ENCODE assay signal across 16 cellular contexts in genomic region chr19:10346509-10346908, GRCh38. TPM values are rescaled to one million over a fixed set of nuclear protein-coding genes. Genes with fewer than 3 reads are reported as not detected.
A peak's percentile ranks its signal among the peaks of the same experiment; 100 is the strongest.
DNase-seq lines count a peak whose midpoint lies in the region; ATAC-seq, FAIRE-seq and TF ChIP-seq lines count a peak whose summit lies in the region.
"Had no signal": no experiment of that assay in that cellular context is flagged by ENCODE, and none has a peak within 500 bp of the region (broad histone marks: within the 10 kb centered on the region; RNA-seq: fewer than 3 reads in every experiment).

No MANE protein-coding gene starts in this region.

- no TSS peak for BruUV-seq in HepG2 (replicated peaks; lab: Mats Ljungman, UMichigan)

- DNase-seq in Right ventricle myocardium superior (peak; percentile 75), cardiac septum (ENCODE audit: low spot score) (no peak), brain microvascular endothelial cell (peak; percentile 13), HepG2 (ENCODE audit: low spot score) (peak; percentile 74), prostate gland (ENCODE audit: low spot score) (no peak), NCI-H128 (lab: John Stamatoyannopoulos, UW; ENCODE audit: unreplicated experiment) (no peak)
- DNase-seq in activated CD8-positive, alpha-beta T cell treated with anti-CD3 and anti-CD28 coated beads for 36 hours, result no peak
- DNase-seq: activated CD4-positive, alpha-beta memory T cell treated with anti-CD3 and anti-CD28 coated beads, Interleukin-2, amount 10 ng/mL, durations not matched to agents 7 days and 5 days; Karpas-422; NCI-H2107; nephron progenitor cell; SJCRH30 had no signal

- H3K9me3 ChIP-seq in HepG2 (ENCODE audit: low read length) (no peaks in the 10 kb centered on the region), prostate gland (no peaks in the 10 kb centered on the region)
- H3K9me3 ChIP-seq: A549, SJCRH30 had no signal

- in situ Hi-C loops in brain microvascular endothelial cell (cut with HindIII; ENCODE audit: low pct_ligation_motif_present, low sequenced_read_pairs), result no loop called here
- in situ Hi-C loops in HepG2 (cut with HindIII; ENCODE audit: extremely low pct_ligation_motif_present, low pct_unique_long_range_greater_than_20kb), result no loop called here

- 1% methylated on average over 9 of the region's 10 CpGs for whole genome bisulfite sequencing in HepG2 (ENCODE audit: low lambda C conversion rate)
- 71% methylated on average over 10 of the region's 10 CpGs for WGBS in prostate gland

- H2AFZ ChIP-seq in HepG2 (ENCODE audit: low read length), result no peak overlapping the region

- H3K4me3 Mint-ChIP-seq in activated CD8-positive, alpha-beta T cell treated with anti-CD3 and anti-CD28 coated beads for 36 hours, result no peak overlapping the region
- H3K4me3 Mint-ChIP-seq: activated CD4-positive, alpha-beta memory T cell treated with anti-CD3 and anti-CD28 coated beads, Interleukin-2, amount 10 ng/mL, durations not matched to agents 7 days and 5 days; activated T-helper 17 cell treated with anti-CD3 and anti-CD28 coated beads, Interleukin-2, amount 50 U/mL, for 72 hours; nephron progenitor cell had no signal

- H3K4me3 ChIP-seq in brain microvascular endothelial cell (ENCODE audit: low read depth, low read length) (no peak overlapping the region), HepG2 (replicated peaks in 1 of 3; ENCODE audit: insufficient read depth in 1 of 3, low read depth in 2 of 3, low read length in 3 of 3) (peak overlapping the region in 1 of 3 experiments; percentile 31; a peak in 1 of 6 replicates), prostate gland (no peak overlapping the region)
- H3K4me3 ChIP-seq: A549, SJCRH30 had no signal

- no peaks in the 10 kb centered on the region for H3K27me3 ChIP-seq in brain microvascular endothelial cell (replicated peaks)
- H3K27me3 ChIP-seq in HepG2 (ENCODE audit: control insufficient read depth in 1 of 2, insufficient read depth in 2 of 2, low read length in 2 of 2), result no peaks in the 10 kb centered on the region
- no peaks in the 10 kb centered on the region for H3K27me3 ChIP-seq in prostate gland (replicated peaks; ENCODE audit: insufficient read depth)
- H3K27me3 ChIP-seq: SJCRH30 had no signal

- H3K36me3 ChIP-seq in brain microvascular endothelial cell (replicated peaks), result peaks cover 10% of the 10 kb centered on the region
- H3K36me3 ChIP-seq in HepG2 (replicated peaks in 1 of 2; ENCODE audit: control insufficient read depth in 1 of 2, insufficient read depth in 2 of 2, low read length in 2 of 2), result peaks cover 0 to 3% of the 10 kb centered on the region in 2 experiments; a peak in 2 of 5 replicates
- H3K36me3 ChIP-seq in prostate gland, result no peaks in the 10 kb centered on the region
- H3K36me3 ChIP-seq: SJCRH30 had no signal

- no peaks in the 10 kb centered on the region for H3K27me3 Mint-ChIP-seq in activated CD8-positive, alpha-beta T cell treated with anti-CD3 and anti-CD28 coated beads for 36 hours
- H3K27me3 Mint-ChIP-seq: activated CD4-positive, alpha-beta memory T cell treated with anti-CD3 and anti-CD28 coated beads, Interleukin-2, amount 10 ng/mL, durations not matched to agents 7 days and 5 days; activated T-helper 17 cell treated with anti-CD3 and anti-CD28 coated beads, Interleukin-2, amount 50 U/mL, for 72 hours had no signal

- CTCF ChIA-PET in HepG2 (lab: Yijun Ruan, JAX; ENCODE audit: low intra/inter-chr PET ratio, low total read pairs), result no interaction called here
- CTCF ChIA-PET in activated CD8-positive, alpha-beta T cell treated with anti-CD3 and anti-CD28 coated beads for 36 hours (lab: Charles Lee), result no interaction called here

- FAIRE-seq in HepG2 (lab: Jason Lieb, UNC), result peak; percentile 63
- FAIRE-seq: A549, H1 had no signal

- TF ChIP-seq CTCF in brain microvascular endothelial cell (IDR thresholded peaks at IDR 0.05; ENCODE audit: low read depth, low read length, missing control alignments) (no peak), HepG2 (CRISPR knock-in tag; IDR thresholded peaks at IDR 0.05) (no peak), prostate gland (IDR thresholded peaks at IDR 0.05) (no peak)
- TF ChIP-seq CTCF in activated CD8-positive, alpha-beta T cell treated with anti-CD3 and anti-CD28 coated beads for 36 hours (IDR thresholded peaks at IDR 0.05), result no peak

- TF ChIP-seq POLR2A in HepG2 (IDR thresholded peaks at IDR 0.05; ENCODE audit: insufficient read depth in 1 of 2, low read depth in 2 of 2, low read length in 2 of 2) (no peak), prostate gland (IDR thresholded peaks at IDR 0.05) (no peak)

- H3K79me2 ChIP-seq in HepG2 (ENCODE audit: insufficient read depth, low read length), result no peaks in the 10 kb centered on the region

- H4K20me1 ChIP-seq in HepG2 (ENCODE audit: insufficient read depth, low read length), result no peaks in the 10 kb centered on the region

- H3K4me2 ChIP-seq in HepG2 (ENCODE audit: low read depth, low read length), result peak overlapping the region; percentile 70
- H3K4me2 ChIP-seq: A549 had no signal

- no peak for TF ChIP-seq RAD21 in HepG2 (CRISPR knock-in tag; IDR thresholded peaks at IDR 0.05)

- POLR2A ChIA-PET in HepG2 (lab: Yijun Ruan, JAX), result interaction anchor here (1.0 to 6.5 kb wide), 4 partner anchors 12 to 76 kb away, joined by 3 to 38 read pairs (median 4); partner anchors contain the start of genes ICAM1, ICAM4, RAVER1 and TYK2
- POLR2A ChIA-PET in activated CD8-positive, alpha-beta T cell treated with anti-CD3 and anti-CD28 coated beads for 36 hours (lab: Charles Lee), result interaction anchor here (0.9 to 1.1 kb wide), 2 partner anchors 15 to 28 kb away, joined by 3 to 5 read pairs; no protein-coding TSS in a partner anchor

- H3K27ac ChIP-seq in brain microvascular endothelial cell (no peak overlapping the region), HepG2 (ENCODE audit: extremely low read length, insufficient read depth, low read length) (peak overlapping the region; percentile 41), prostate gland (no peak overlapping the region)
- H3K27ac ChIP-seq: A549, SJCRH30 had no signal

- 0 out of 2 replicates have a peak overlapping the region, but pooled peaks have one; percentile 0 for H3K9ac ChIP-seq in HepG2 (ENCODE audit: insufficient read depth, low read depth, low read length)

- intact Hi-C loops in Right ventricle myocardium superior (cut with DNase I) (no loop called here), cardiac septum (cut with DNase I) (no loop called here), HepG2 (cut with micrococcal nuclease; ENCODE audit: unreplicated experiment) (no loop called here), prostate gland (cut with DNase I) (no loop called here)
- intact Hi-C loops in activated CD8-positive, alpha-beta T cell treated with anti-CD3 and anti-CD28 coated beads for 36 hours (cut with micrococcal nuclease), result no loop called here

- H3K4me1 Mint-ChIP-seq in activated CD8-positive, alpha-beta T cell treated with anti-CD3 and anti-CD28 coated beads for 36 hours (ENCODE audit: low read depth), result no peaks in the 10 kb centered on the region
- H3K4me1 Mint-ChIP-seq: activated CD4-positive, alpha-beta memory T cell treated with anti-CD3 and anti-CD28 coated beads, Interleukin-2, amount 10 ng/mL, durations not matched to agents 7 days and 5 days; activated T-helper 17 cell treated with anti-CD3 and anti-CD28 coated beads, Interleukin-2, amount 50 U/mL, for 72 hours had no signal

- H3K9me3 Mint-ChIP-seq in activated CD8-positive, alpha-beta T cell treated with anti-CD3 and anti-CD28 coated beads for 36 hours, result no peaks in the 10 kb centered on the region
- H3K9me3 Mint-ChIP-seq: activated CD4-positive, alpha-beta memory T cell treated with anti-CD3 and anti-CD28 coated beads, Interleukin-2, amount 10 ng/mL, durations not matched to agents 7 days and 5 days; activated T-helper 17 cell treated with anti-CD3 and anti-CD28 coated beads, Interleukin-2, amount 50 U/mL, for 72 hours; nephron progenitor cell had no signal

- TF ChIP-seq EP300 in HepG2 (IDR thresholded peaks at IDR 0.05; ENCODE audit: low read depth in 2 of 2, low read length in 2 of 2) (no peak), HepG2 (CRISPR knock-in tag; IDR thresholded peaks at IDR 0.05; ENCODE audit: borderline replicate concordance) (no peak)

- no peak overlapping the region for H3K27ac Mint-ChIP-seq in activated CD8-positive, alpha-beta T cell treated with anti-CD3 and anti-CD28 coated beads for 36 hours
- H3K27ac Mint-ChIP-seq: activated CD4-positive, alpha-beta memory T cell treated with anti-CD3 and anti-CD28 coated beads, Interleukin-2, amount 10 ng/mL, durations not matched to agents 7 days and 5 days; activated T-helper 17 cell treated with anti-CD3 and anti-CD28 coated beads, Interleukin-2, amount 50 U/mL, for 72 hours; nephron progenitor cell had no signal

- peaks cover 5% of the 10 kb centered on the region for H3K36me3 Mint-ChIP-seq in activated CD8-positive, alpha-beta T cell treated with anti-CD3 and anti-CD28 coated beads for 36 hours (ENCODE audit: low read depth)

- peaks cover 18% of the 10 kb centered on the region for H3K4me1 ChIP-seq in HepG2 (ENCODE audit: insufficient read depth, low read length)
- H3K4me1 ChIP-seq in prostate gland (replicated peaks), result no peaks in the 10 kb centered on the region
- H3K4me1 ChIP-seq: A549, SJCRH30 had no signal

- ATAC-seq in Right ventricle myocardium superior (ENCODE audit: poor library complexity) (peak; percentile 60), HepG2 (peak; percentile 90), GM18907 (IDR thresholded peaks at IDR 0.05; ENCODE audit: unreplicated experiment) (no peak)
- ATAC-seq in activated CD8-positive, alpha-beta T cell treated with anti-CD3 and anti-CD28 coated beads for 36 hours, result no peak
- ATAC-seq: A549; activated T-helper 17 cell treated with anti-CD3 and anti-CD28 coated beads, Interleukin-2, amount 50 U/mL, for 72 hours had no signal

RNA-seq across cellular contexts. Expression of gene ICAM3, which starts 7.1 kb away (rescaled TPM):
- total RNA-seq in Right ventricle myocardium superior (31.0 TPM), cardiac septum (14.4 TPM), HepG2 (2016; rRNA removed; fragmentation: Illumina TruSeq; extraction: Trizol) (21.0 and 25.1 TPM in 2 replicates), prostate gland (1 to 10 TPM; 6.4 to 6.5 TPM)
- total RNA-seq in HepG2 (2016; cell fraction: cytosol; rRNA removed; fragmentation: Illumina TruSeq; extraction: Trizol; ENCODE audit: low read depth), result 30.5 and 37.9 TPM in 2 replicates
- 19.7 and 23.7 TPM in 2 replicates for total RNA-seq in HepG2 (2016; cell fraction: insoluble cytoplasmic fraction; rRNA removed; fragmentation: Illumina TruSeq; extraction: Trizol)
- total RNA-seq in HepG2 (2016; cell fraction: membrane; rRNA removed; fragmentation: Illumina TruSeq; extraction: Trizol), result 35.4 and 39.7 TPM in 2 replicates
- total RNA-seq in HepG2 (2016; cell fraction: nucleus; rRNA removed; fragmentation: Illumina TruSeq; extraction: Trizol), result 6.5 and 9.1 TPM in 2 replicates
- 14.1 and 16.3 TPM in 2 replicates for polyA plus RNA-seq in HepG2 (2011; rRNA removed)
- polyA plus RNA-seq in HepG2 (2011; cell fraction: cytosol; rRNA removed), result 14.0 and 19.9 TPM in 2 replicates
- polyA plus RNA-seq in HepG2 (2011; cell fraction: nucleus; rRNA removed), result 9.0 and 12.6 TPM in 2 replicates
- polyA plus RNA-seq in HepG2 (2012), result 7.0 and 10.0 TPM in 2 replicates
- 38.1 and 51.4 TPM in 2 replicates for polyA plus RNA-seq in HepG2 (2016; cell fraction: cytosol; fragmentation: Illumina TruSeq; extraction: Trizol; ENCODE audit: low read depth)
- 25.7 and 28.4 TPM in 2 replicates for polyA plus RNA-seq in HepG2 (2016; cell fraction: insoluble cytoplasmic fraction; fragmentation: Illumina TruSeq; extraction: Trizol; ENCODE audit: low read depth)
- polyA plus RNA-seq in HepG2 (2016; cell fraction: membrane; fragmentation: Illumina TruSeq; extraction: Trizol; ENCODE audit: low read depth), result 38.5 and 41.1 TPM in 2 replicates
- 16.9 and 17.0 TPM in 2 replicates for polyA plus RNA-seq in HepG2 (2016; cell fraction: nucleus; fragmentation: Illumina TruSeq; extraction: Trizol; ENCODE audit: insufficient read depth, low read depth)
- polyA minus RNA-seq in HepG2 (2011; rRNA and poly(A)+ RNA removed; ENCODE audit: low replicate concordance), result 16.1 and 18.5 TPM in 2 replicates
- 6.1 and 8.2 TPM in 2 replicates for polyA minus RNA-seq in HepG2 (2011; cell fraction: cytosol; rRNA and poly(A)+ RNA removed)
- 2.4 and 3.5 TPM in 2 replicates for polyA minus RNA-seq in HepG2 (2011; cell fraction: nucleus; rRNA and poly(A)+ RNA removed)
- total RNA-seq in activated CD8-positive, alpha-beta T cell treated with anti-CD3 and anti-CD28 coated beads for 36 hours, result 100 to 1,000 TPM; 106 to 107 TPM

RNA-seq across cellular contexts. Expression of gene RAVER1, which starts 13.2 kb away (rescaled TPM):
- 9.9 TPM for total RNA-seq in Right ventricle myocardium superior
- total RNA-seq in cardiac septum, result 17.8 TPM
- total RNA-seq in HepG2 (2016; rRNA removed; fragmentation: Illumina TruSeq; extraction: Trizol), result 7.9 and 17.7 TPM in 2 replicates
- total RNA-seq in HepG2 (2016; cell fraction: cytosol; rRNA removed; fragmentation: Illumina TruSeq; extraction: Trizol; ENCODE audit: low read depth), result 1.7 and 2.4 TPM in 2 replicates
- total RNA-seq in HepG2 (2016; cell fraction: insoluble cytoplasmic fraction; rRNA removed; fragmentation: Illumina TruSeq; extraction: Trizol), result 9.0 and 15.8 TPM in 2 replicates
- total RNA-seq in HepG2 (2016; cell fraction: membrane; rRNA removed; fragmentation: Illumina TruSeq; extraction: Trizol), result 6.6 and 7.1 TPM in 2 replicates
- 16.3 and 16.5 TPM in 2 replicates for total RNA-seq in HepG2 (2016; cell fraction: nucleus; rRNA removed; fragmentation: Illumina TruSeq; extraction: Trizol)
- polyA plus RNA-seq in HepG2 (2011; rRNA removed), result 3.6 and 4.4 TPM in 2 replicates
- polyA plus RNA-seq in HepG2 (2011; cell fraction: cytosol; rRNA removed), result 1.7 and 2.5 TPM in 2 replicates
- 34.1 and 48.6 TPM in 2 replicates for polyA plus RNA-seq in HepG2 (2011; cell fraction: nucleus; rRNA removed)
- polyA plus RNA-seq in HepG2 (2012), result 12.1 and 12.9 TPM in 2 replicates
- 1.3 and 2.1 TPM in 2 replicates for polyA plus RNA-seq in HepG2 (2016; cell fraction: cytosol; fragmentation: Illumina TruSeq; extraction: Trizol; ENCODE audit: low read depth)
- polyA plus RNA-seq in HepG2 (2016; cell fraction: insoluble cytoplasmic fraction; fragmentation: Illumina TruSeq; extraction: Trizol; ENCODE audit: low read depth), result 26.5 and 42.8 TPM in 2 replicates
- 5.1 and 6.9 TPM in 2 replicates for polyA plus RNA-seq in HepG2 (2016; cell fraction: membrane; fragmentation: Illumina TruSeq; extraction: Trizol; ENCODE audit: low read depth)
- polyA plus RNA-seq in HepG2 (2016; cell fraction: nucleus; fragmentation: Illumina TruSeq; extraction: Trizol; ENCODE audit: insufficient read depth, low read depth), result 40.7 and 45.3 TPM in 2 replicates
- 7.6 and 34.8 TPM in 2 replicates for polyA minus RNA-seq in HepG2 (2011; rRNA and poly(A)+ RNA removed; ENCODE audit: low replicate concordance)
- polyA minus RNA-seq in HepG2 (2011; cell fraction: cytosol; rRNA and poly(A)+ RNA removed), result 17.3 and 17.5 TPM in 2 replicates
- 10.9 and 15.5 TPM in 2 replicates for polyA minus RNA-seq in HepG2 (2011; cell fraction: nucleus; rRNA and poly(A)+ RNA removed)
- 100 to 1,000 TPM; 105 to 111 TPM for total RNA-seq in activated CD8-positive, alpha-beta T cell treated with anti-CD3 and anti-CD28 coated beads for 36 hours
- total RNA-seq in prostate gland, result 10 to 100 TPM; 50.2 to 53.2 TPM

RNA-seq across cellular contexts. Expression of gene FDX2, which starts 30.7 kb away (rescaled TPM):
- total RNA-seq in Right ventricle myocardium superior (19.8 TPM), cardiac septum (16.9 TPM), HepG2 (2016; rRNA removed; fragmentation: Illumina TruSeq; extraction: Trizol) (21.0 and 22.6 TPM in 2 replicates), prostate gland (10 to 100 TPM; 20.9 to 29.9 TPM)
- total RNA-seq in HepG2 (2016; cell fraction: cytosol; rRNA removed; fragmentation: Illumina TruSeq; extraction: Trizol; ENCODE audit: low read depth), result 19.4 and 21.0 TPM in 2 replicates
- total RNA-seq in HepG2 (2016; cell fraction: insoluble cytoplasmic fraction; rRNA removed; fragmentation: Illumina TruSeq; extraction: Trizol), result 19.6 and 21.9 TPM in 2 replicates
- 26.6 and 29.0 TPM in 2 replicates for total RNA-seq in HepG2 (2016; cell fraction: membrane; rRNA removed; fragmentation: Illumina TruSeq; extraction: Trizol)
- 10.0 and 11.9 TPM in 2 replicates for total RNA-seq in HepG2 (2016; cell fraction: nucleus; rRNA removed; fragmentation: Illumina TruSeq; extraction: Trizol)
- 24.7 and 27.8 TPM in 2 replicates for polyA plus RNA-seq in HepG2 (2011; rRNA removed)
- polyA plus RNA-seq in HepG2 (2011; cell fraction: cytosol; rRNA removed), result 16.9 and 23.1 TPM in 2 replicates
- 41.9 and 53.1 TPM in 2 replicates for polyA plus RNA-seq in HepG2 (2011; cell fraction: nucleus; rRNA removed)
- polyA plus RNA-seq in HepG2 (2012), result 9.2 and 16.3 TPM in 2 replicates
- 23.2 and 31.5 TPM in 2 replicates for polyA plus RNA-seq in HepG2 (2016; cell fraction: cytosol; fragmentation: Illumina TruSeq; extraction: Trizol; ENCODE audit: low read depth)
- polyA plus RNA-seq in HepG2 (2016; cell fraction: insoluble cytoplasmic fraction; fragmentation: Illumina TruSeq; extraction: Trizol; ENCODE audit: low read depth), result 24.7 and 26.8 TPM in 2 replicates
- 26.3 and 32.9 TPM in 2 replicates for polyA plus RNA-seq in HepG2 (2016; cell fraction: membrane; fragmentation: Illumina TruSeq; extraction: Trizol; ENCODE audit: low read depth)
- 34.9 and 35.0 TPM in 2 replicates for polyA plus RNA-seq in HepG2 (2016; cell fraction: nucleus; fragmentation: Illumina TruSeq; extraction: Trizol; ENCODE audit: insufficient read depth, low read depth)
- polyA minus RNA-seq in HepG2 (2011; rRNA and poly(A)+ RNA removed; ENCODE audit: low replicate concordance), result 15.1 and 48.5 TPM in 2 replicates
- 2.3 and 2.8 TPM in 2 replicates for polyA minus RNA-seq in HepG2 (2011; cell fraction: cytosol; rRNA and poly(A)+ RNA removed)
- 6.7 and 6.8 TPM in 2 replicates for polyA minus RNA-seq in HepG2 (2011; cell fraction: nucleus; rRNA and poly(A)+ RNA removed)
- 10 to 100 TPM in 1 of 2 experiments, 1 to 10 TPM in 1; 8.1 to 14.3 TPM for total RNA-seq in activated CD8-positive, alpha-beta T cell treated with anti-CD3 and anti-CD28 coated beads for 36 hours

RNA-seq across cellular contexts. Expression of gene TYK2, which starts 33.9 kb away (rescaled TPM):
- 60.3 TPM for total RNA-seq in Right ventricle myocardium superior
- total RNA-seq in cardiac septum, result 66.2 TPM
- total RNA-seq in HepG2 (2016; rRNA removed; fragmentation: Illumina TruSeq; extraction: Trizol), result 39.9 and 60.1 TPM in 2 replicates
- total RNA-seq in HepG2 (2016; cell fraction: cytosol; rRNA removed; fragmentation: Illumina TruSeq; extraction: Trizol; ENCODE audit: low read depth), result 18.1 and 22.9 TPM in 2 replicates
- 32.6 and 70.2 TPM in 2 replicates for total RNA-seq in HepG2 (2016; cell fraction: insoluble cytoplasmic fraction; rRNA removed; fragmentation: Illumina TruSeq; extraction: Trizol)
- 32.1 and 33.4 TPM in 2 replicates for total RNA-seq in HepG2 (2016; cell fraction: membrane; rRNA removed; fragmentation: Illumina TruSeq; extraction: Trizol)
- total RNA-seq in HepG2 (2016; cell fraction: nucleus; rRNA removed; fragmentation: Illumina TruSeq; extraction: Trizol), result 63.1 and 76.4 TPM in 2 replicates
- polyA plus RNA-seq in HepG2 (2011; rRNA removed), result 38.8 and 40.8 TPM in 2 replicates
- 14.9 and 22.3 TPM in 2 replicates for polyA plus RNA-seq in HepG2 (2011; cell fraction: cytosol; rRNA removed)
- polyA plus RNA-seq in HepG2 (2011; cell fraction: nucleus; rRNA removed), result 283 and 302 TPM in 2 replicates
- polyA plus RNA-seq in HepG2 (2012), result 37.3 and 46.8 TPM in 2 replicates
- 14.0 and 16.4 TPM in 2 replicates for polyA plus RNA-seq in HepG2 (2016; cell fraction: cytosol; fragmentation: Illumina TruSeq; extraction: Trizol; ENCODE audit: low read depth)
- polyA plus RNA-seq in HepG2 (2016; cell fraction: insoluble cytoplasmic fraction; fragmentation: Illumina TruSeq; extraction: Trizol; ENCODE audit: low read depth), result 50.3 and 62.5 TPM in 2 replicates
- 32.6 and 34.8 TPM in 2 replicates for polyA plus RNA-seq in HepG2 (2016; cell fraction: membrane; fragmentation: Illumina TruSeq; extraction: Trizol; ENCODE audit: low read depth)
- polyA plus RNA-seq in HepG2 (2016; cell fraction: nucleus; fragmentation: Illumina TruSeq; extraction: Trizol; ENCODE audit: insufficient read depth, low read depth), result 231 and 244 TPM in 2 replicates
- 53.7 and 73.5 TPM in 2 replicates for polyA minus RNA-seq in HepG2 (2011; rRNA and poly(A)+ RNA removed; ENCODE audit: low replicate concordance)
- 20.7 and 22.3 TPM in 2 replicates for polyA minus RNA-seq in HepG2 (2011; cell fraction: cytosol; rRNA and poly(A)+ RNA removed)
- polyA minus RNA-seq in HepG2 (2011; cell fraction: nucleus; rRNA and poly(A)+ RNA removed), result 30.0 and 34.8 TPM in 2 replicates
- total RNA-seq in activated CD8-positive, alpha-beta T cell treated with anti-CD3 and anti-CD28 coated beads for 36 hours, result 100 to 1,000 TPM; 143 TPM
- total RNA-seq in prostate gland, result 100 to 1,000 TPM in 1 of 2 donors, 10 to 100 TPM in 1; 90.8 to 161 TPM

RNA-seq across cellular contexts. Expression of gene ZGLP1, which starts 36.9 kb away (rescaled TPM):
- total RNA-seq in Right ventricle myocardium superior (0.91 TPM), cardiac septum (1.9 TPM), HepG2 (2016; rRNA removed; fragmentation: Illumina TruSeq; extraction: Trizol) (0.56 and 2.4 TPM in 2 replicates), prostate gland (10 to 100 TPM in 1 of 2 donors, 1 to 10 TPM in 1; 5.0 to 12.3 TPM)
- 1.5 and 2.6 TPM in 2 replicates for total RNA-seq in HepG2 (2016; cell fraction: cytosol; rRNA removed; fragmentation: Illumina TruSeq; extraction: Trizol; ENCODE audit: low read depth)
- total RNA-seq in HepG2 (2016; cell fraction: insoluble cytoplasmic fraction; rRNA removed; fragmentation: Illumina TruSeq; extraction: Trizol), result 0.52 and 2.8 TPM in 2 replicates
- total RNA-seq in HepG2 (2016; cell fraction: membrane; rRNA removed; fragmentation: Illumina TruSeq; extraction: Trizol), result 1.8 TPM in 2 replicates
- total RNA-seq in HepG2 (2016; cell fraction: nucleus; rRNA removed; fragmentation: Illumina TruSeq; extraction: Trizol), result 3.4 and 4.8 TPM in 2 replicates
- polyA plus RNA-seq in HepG2 (2011; rRNA removed), result 3.0 and 4.7 TPM in 2 replicates
- 0.46 and 1.3 TPM in 2 replicates for polyA plus RNA-seq in HepG2 (2011; cell fraction: cytosol; rRNA removed)
- polyA plus RNA-seq in HepG2 (2011; cell fraction: nucleus; rRNA removed), result 20.3 and 24.6 TPM in 2 replicates
- 2.1 and 3.9 TPM in 2 replicates for polyA plus RNA-seq in HepG2 (2012)
- 1.4 and 1.9 TPM in 2 replicates for polyA plus RNA-seq in HepG2 (2016; cell fraction: cytosol; fragmentation: Illumina TruSeq; extraction: Trizol; ENCODE audit: low read depth)
- polyA plus RNA-seq in HepG2 (2016; cell fraction: insoluble cytoplasmic fraction; fragmentation: Illumina TruSeq; extraction: Trizol; ENCODE audit: low read depth), result 0.72 and 0.99 TPM in 2 replicates
- 1.6 and 1.8 TPM in 2 replicates for polyA plus RNA-seq in HepG2 (2016; cell fraction: membrane; fragmentation: Illumina TruSeq; extraction: Trizol; ENCODE audit: low read depth)
- polyA plus RNA-seq in HepG2 (2016; cell fraction: nucleus; fragmentation: Illumina TruSeq; extraction: Trizol; ENCODE audit: insufficient read depth, low read depth), result 17.4 and 18.0 TPM in 2 replicates
- polyA minus RNA-seq in HepG2 (2011; rRNA and poly(A)+ RNA removed; ENCODE audit: low replicate concordance), result 0.18 and 0.28 TPM in 2 replicates
- polyA minus RNA-seq in HepG2 (2011; cell fraction: cytosol; rRNA and poly(A)+ RNA removed), result not detected in 2 replicates
- 1.0 and 1.9 TPM in 2 replicates for polyA minus RNA-seq in HepG2 (2011; cell fraction: nucleus; rRNA and poly(A)+ RNA removed)
- 1 to 10 TPM; 3.2 to 3.7 TPM for total RNA-seq in activated CD8-positive, alpha-beta T cell treated with anti-CD3 and anti-CD28 coated beads for 36 hours

Comparison
In these comparisons a context has a peak if more than half of its experiments do, and no peak if none do; other contexts are left out.
1. DNase-seq: peak in Right ventricle myocardium superior (single experiment), brain microvascular endothelial cell (single experiment) and HepG2 (single experiment); none in cardiac septum (single experiment), activated CD8-positive, alpha-beta T cell treated with anti-CD3 and anti-CD28 coated beads for 36 hours (single experiment), prostate gland (single experiment) and NCI-H128 (single experiment).
2. ATAC-seq: peak in Right ventricle myocardium superior (single experiment) and HepG2 (single experiment); none in activated CD8-positive, alpha-beta T cell treated with anti-CD3 and anti-CD28 coated beads for 36 hours (single experiment) and GM18907 (single experiment).